ENCODE assay signal across 23 cellular contexts in the genomic region with DNA sequence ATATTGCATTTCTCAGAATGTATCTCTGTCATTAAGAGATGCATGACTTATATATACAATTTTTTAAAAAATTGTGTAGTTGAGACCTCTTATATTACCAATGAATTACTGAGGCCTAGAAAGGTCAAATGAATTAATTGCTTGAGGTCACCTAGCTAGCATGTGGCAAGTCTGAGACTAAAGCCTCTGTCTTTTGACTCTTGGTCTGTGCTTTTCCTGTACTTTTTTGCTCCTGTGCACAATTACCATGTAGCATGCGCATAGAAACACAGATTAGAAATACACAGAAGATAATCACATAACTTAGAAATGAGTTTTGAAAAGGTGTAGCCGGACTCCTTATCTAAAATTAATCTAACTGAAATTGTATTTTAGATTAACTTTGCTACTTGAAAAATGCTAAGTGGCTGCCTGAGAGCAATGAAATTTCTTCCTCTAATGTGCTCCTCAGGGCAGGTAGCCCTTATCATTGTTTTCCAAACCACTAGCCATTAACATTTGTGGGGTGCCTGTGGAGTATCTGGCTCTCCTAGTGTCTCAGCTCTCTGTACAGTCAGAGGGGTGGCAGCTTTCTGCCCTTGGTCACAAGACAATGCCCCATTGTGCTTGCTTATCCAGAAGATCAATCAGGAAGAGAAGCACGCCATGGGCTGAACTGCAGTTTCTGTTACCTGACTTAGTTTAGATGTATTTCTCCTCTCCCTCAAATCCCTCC.
A peak's percentile ranks its signal among the peaks of the same experiment; 100 is the strongest.
DNase-seq lines count a peak whose midpoint lies in the region; ATAC-seq, FAIRE-seq and TF ChIP-seq lines count a peak whose summit lies in the region.
"Had no signal": no experiment of that assay in that cellular context is flagged by ENCODE, and none has a peak within 500 bp of the region (broad histone marks: within the 10 kb centered on the region; RNA-seq: fewer than 3 reads in every experiment).

No MANE protein-coding gene starts in this region.

- peak; percentile 8 for DNase-seq in A172 (ENCODE audit: low spot score)
- DNase-seq in NCI-H146 (lab: John Stamatoyannopoulos, UW) = peak; percentile 47
- peak; percentile 13 for DNase-seq in endothelial cell of umbilical vein (ENCODE audit: low read depth, low spot score)
- peak in 1 of 3 donors; percentile 17 for DNase-seq in mucosa of descending colon
- DNase-seq in OCI-M1 (lab: John Stamatoyannopoulos, UW) = no peak
- DNase-seq in immature natural killer cell = no peak
- DNase-seq in OCI-M2 (lab: John Stamatoyannopoulos, UW; ENCODE audit: unreplicated experiment) = no peak
- no peak for DNase-seq in activated T-cell treated with anti-CD3 and anti-CD28 coated beads, Interleukin-2, amount 50 U/mL, for 1 hour
- DNase-seq: activated CD4-positive, alpha-beta T cell treated with anti-CD3 and anti-CD28 coated beads, Interleukin-2, amount 10 ng/mL, durations not matched to agents 24 days and 14 days; activated naive CD8-positive, alpha-beta T cell treated with anti-CD3 and anti-CD28 coated beads for 36 hours; activated T-cell treated with anti-CD3 and anti-CD28 coated beads, Interleukin-2, amount 50 U/mL, for 4 hours; CD4-positive, alpha-beta T cell; central memory CD4-positive, alpha-beta T cell; EL; endodermal cell; foreskin fibroblast; NCI-H2081; NK-92 treated with Interleukin-12 subunit alpha and Interleukin-12 subunit beta, amount 100 ng/mL, for 24 hours; SHP77; stimulated activated CD4-positive, alpha-beta T cell treated with anti-CD3 and anti-CD28 coated beads, Interleukin-1b, Interleukin-23, amount 100 ng/mL, for 48 hours; T-helper 9 cell had no signal

- H3K4me1 ChIP-seq in endothelial cell of umbilical vein (ENCODE audit: control insufficient read depth, extremely low read depth, insufficient read depth, low read length) (no peaks in the 10 kb centered on the region), mucosa of descending colon (ENCODE audit: low read depth) (no peaks in the 10 kb centered on the region)

- dilution Hi-C loops in endothelial cell of umbilical vein (cut with MboI; ENCODE audit: extremely low pct_ligation_motif_present, low sequenced_read_pairs) = no loop called here

- no peak overlapping the region for H3K4me3 Mint-ChIP-seq in immature natural killer cell
- H3K4me3 Mint-ChIP-seq: activated CD4-positive, alpha-beta T cell treated with anti-CD3 and anti-CD28 coated beads, Interleukin-2, amount 10 ng/mL, durations not matched to agents 24 days and 14 days; activated naive CD8-positive, alpha-beta T cell treated with anti-CD3 and anti-CD28 coated beads for 36 hours; activated T-cell treated with anti-CD3 and anti-CD28 coated beads, Interleukin-2, amount 50 U/mL, for 4 hours; CD4-positive, alpha-beta T cell; endodermal cell had no signal

- H3K9ac ChIP-seq in endothelial cell of umbilical vein (replicated peaks; ENCODE audit: extremely low read depth, insufficient read depth, low read length) = no peak overlapping the region

- POLR2A ChIA-PET in endothelial cell of umbilical vein (lab: Charles Lee) = no interaction called here

- H2AFZ ChIP-seq in endothelial cell of umbilical vein (ENCODE audit: low read depth, low read length) = no peak overlapping the region

- no peaks in the 10 kb centered on the region for H4K20me1 ChIP-seq in endothelial cell of umbilical vein (replicated peaks; ENCODE audit: control insufficient read depth, extremely low read depth, insufficient read depth, low read length)

- H3K36me3 Mint-ChIP-seq in immature natural killer cell = no peaks in the 10 kb centered on the region
- H3K36me3 Mint-ChIP-seq: activated naive CD8-positive, alpha-beta T cell treated with anti-CD3 and anti-CD28 coated beads for 36 hours had no signal

- no peaks in the 10 kb centered on the region for H3K4me1 Mint-ChIP-seq in immature natural killer cell
- H3K4me1 Mint-ChIP-seq: activated CD4-positive, alpha-beta T cell treated with anti-CD3 and anti-CD28 coated beads, Interleukin-2, amount 10 ng/mL, durations not matched to agents 24 days and 14 days; activated naive CD8-positive, alpha-beta T cell treated with anti-CD3 and anti-CD28 coated beads for 36 hours had no signal

- TF ChIP-seq POLR2A in endothelial cell of umbilical vein (IDR thresholded peaks at IDR 0.05; ENCODE audit: low read depth, low read length) = no peak

- BruUV-seq in endothelial cell of umbilical vein (replicated peaks; lab: Mats Ljungman, UMichigan) = no TSS peak

- TF ChIP-seq CTCF in endothelial cell of umbilical vein (IDR thresholded peaks at IDR 0.05; ENCODE audit: extremely low read depth in 1 of 2, insufficient read depth in 1 of 2, low read depth in 1 of 2, low read length in 2 of 2) (no peak), mucosa of descending colon (IDR thresholded peaks at IDR 0.05) (no peak)

- no peak overlapping the region for H3K4me2 ChIP-seq in endothelial cell of umbilical vein (ENCODE audit: insufficient read depth, low read length)

- no peaks in the 10 kb centered on the region for H3K36me3 ChIP-seq in endothelial cell of umbilical vein (ENCODE audit: control insufficient read depth in 2 of 2, extremely low read depth in 1 of 2, insufficient read depth in 2 of 2, low read length in 2 of 2)
- no peaks in the 10 kb centered on the region for H3K36me3 ChIP-seq in mucosa of descending colon (ENCODE audit: low read depth)
- H3K36me3 ChIP-seq: suprapubic skin had no signal

- peak; percentile 63 for ATAC-seq in mucosa of descending colon
- ATAC-seq: activated T-cell treated with anti-CD3 and anti-CD28 coated beads, Interleukin-2, amount 50 U/mL, for 4 hours had no signal

- no peaks in the 10 kb centered on the region for H3K79me2 ChIP-seq in endothelial cell of umbilical vein (ENCODE audit: control insufficient read depth, insufficient read depth, low read length)

- CTCF ChIA-PET in endothelial cell of umbilical vein (lab: Charles Lee) = interaction anchor here (0.9 to 1.1 kb wide), 2 partner anchors 137 to 1227 kb away, joined by 3 read pairs; no protein-coding TSS in a partner anchor

- no peak overlapping the region for H3K27ac ChIP-seq in endothelial cell of umbilical vein (ENCODE audit: insufficient read depth, low read depth, low read length)
- H3K27ac ChIP-seq: suprapubic skin had no signal

- H3K27me3 ChIP-seq in endothelial cell of umbilical vein (ENCODE audit: control insufficient read depth in 2 of 2, insufficient read depth in 2 of 2, low read length in 2 of 2) = no peaks in the 10 kb centered on the region
- H3K27me3 ChIP-seq: suprapubic skin had no signal

- intact Hi-C loops in endothelial cell of umbilical vein (cut with micrococcal nuclease) = no loop called here
- intact Hi-C loops in mucosa of descending colon (cut with DNase I, micrococcal nuclease) = no loop called here

- H3K9me3 Mint-ChIP-seq in immature natural killer cell = peaks cover 0 to 2% (median 0%) of the 10 kb centered on the region in 6 donors
- H3K9me3 Mint-ChIP-seq: activated CD4-positive, alpha-beta T cell treated with anti-CD3 and anti-CD28 coated beads, Interleukin-2, amount 10 ng/mL, durations not matched to agents 24 days and 14 days; activated naive CD8-positive, alpha-beta T cell treated with anti-CD3 and anti-CD28 coated beads for 36 hours; activated T-cell treated with anti-CD3 and anti-CD28 coated beads, Interleukin-2, amount 50 U/mL, for 4 hours; CD4-positive, alpha-beta T cell had no signal

- no peak overlapping the region for H3K4me3 ChIP-seq in endothelial cell of umbilical vein (replicated peaks in 1 of 3; ENCODE audit: insufficient read depth in 1 of 3, low read depth in 1 of 3, low read length in 3 of 3)
- no peak overlapping the region for H3K4me3 ChIP-seq in mucosa of descending colon
- H3K4me3 ChIP-seq: suprapubic skin had no signal

- FAIRE-seq in endothelial cell of umbilical vein (lab: Jason Lieb, UNC) = peak; percentile 61
- FAIRE-seq: GM12891 had no signal

- no peaks in the 10 kb centered on the region for H3K9me1 ChIP-seq in endothelial cell of umbilical vein (replicated peaks; ENCODE audit: control insufficient read depth, extremely low read depth, insufficient read depth, low read length)

- H3K9me3 ChIP-seq in endothelial cell of umbilical vein (replicated peaks; ENCODE audit: control insufficient read depth, insufficient read depth, low read length) (no peaks in the 10 kb centered on the region), mucosa of descending colon (no peaks in the 10 kb centered on the region)
- H3K9me3 ChIP-seq: suprapubic skin had no signal

- H3K27me3 Mint-ChIP-seq in immature natural killer cell (ENCODE audit: low read depth in 3 of 3) = peaks cover 0 to 5% (median 3%) of the 10 kb centered on the region in 3 donors
- H3K27me3 Mint-ChIP-seq: activated CD4-positive, alpha-beta T cell treated with anti-CD3 and anti-CD28 coated beads, Interleukin-2, amount 10 ng/mL, durations not matched to agents 24 days and 14 days; activated naive CD8-positive, alpha-beta T cell treated with anti-CD3 and anti-CD28 coated beads for 36 hours; CD4-positive, alpha-beta T cell had no signal

- no peak overlapping the region for H3K27ac Mint-ChIP-seq in immature natural killer cell
- H3K27ac Mint-ChIP-seq: activated CD4-positive, alpha-beta T cell treated with anti-CD3 and anti-CD28 coated beads, Interleukin-2, amount 10 ng/mL, durations not matched to agents 24 days and 14 days; activated naive CD8-positive, alpha-beta T cell treated with anti-CD3 and anti-CD28 coated beads for 36 hours; CD4-positive, alpha-beta T cell; endodermal cell had no signal

TF ChIP-seq in endothelial cell of umbilical vein, 7 proteins besides CTCF, POLR2A, EP300 and RAD21:
- TF ChIP-seq, protein P1, sequence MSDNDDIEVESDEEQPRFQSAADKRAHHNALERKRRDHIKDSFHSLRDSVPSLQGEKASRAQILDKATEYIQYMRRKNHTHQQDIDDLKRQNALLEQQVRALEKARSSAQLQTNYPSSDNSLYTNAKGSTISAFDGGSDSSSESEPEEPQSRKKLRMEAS (IDR thresholded peaks at IDR 0.05; ENCODE audit: insufficient read depth, insufficient read length) = no peak
TF ChIP-seq in endothelial cell of umbilical vein: peak in this region for 0.

Comparison
In these comparisons a context has a peak if more than half of its experiments do, and no peak if none do; other contexts are left out.
1. DNase-seq: peak in A172 (single experiment), NCI-H146 (single experiment) and endothelial cell of umbilical vein (single experiment); none in OCI-M1 (single experiment), immature natural killer cell (0 of 3), OCI-M2 (single experiment) and activated T-cell treated with anti-CD3 and anti-CD28 coated beads, Interleukin-2, amount 50 U/mL, for 1 hour (single experiment).